Comparison of ENCODE assay signal across 30 cellular contexts in genomic region chr4:3416270-3416669, GRCh38. TPM values are rescaled to one million over a fixed set of nuclear protein-coding genes. Genes with fewer than 3 reads are reported as not detected.
DNase-seq lines count a peak whose midpoint lies in the region; ATAC-seq and TF ChIP-seq lines count a peak whose summit lies in the region.
"Had no signal": no experiment of that assay in that cellular context is flagged by ENCODE, and none has a peak within 500 bp of the region (broad histone marks: within the 10 kb centered on the region; RNA-seq: fewer than 3 reads in every experiment).

No MANE protein-coding gene starts in this region.

- no peak overlapping the region for H3K18ac ChIP-seq in trophoblast cell (ENCODE audit: low read length)

- no peak overlapping the region for H3K27ac ChIP-seq in trophoblast cell (ENCODE audit: low read depth, low read length)
- no peak overlapping the region for H3K27ac ChIP-seq in CD8-positive, alpha-beta T cell (ENCODE audit: low read depth, low read length)
- H3K27ac ChIP-seq: BLaER1 treated with 17β-estradiol and CSF1 and Interleukin-3, amounts not matched to agents 10 nM and 100 nM; breast epithelium; right atrium auricular region had no signal

- no peaks in the 10 kb centered on the region for H3K4me1 ChIP-seq in trophoblast cell (ENCODE audit: control insufficient read depth in 1 of 2, insufficient read depth in 2 of 2, low read length in 2 of 2)
- H3K4me1 ChIP-seq in CD8-positive, alpha-beta T cell (ENCODE audit: insufficient read depth, low read length) = no peaks in the 10 kb centered on the region
- H3K4me1 ChIP-seq: breast epithelium, right atrium auricular region had no signal

- DNase-seq in DMS79 (lab: John Stamatoyannopoulos, UW) (peak; percentile 27), NCI-H1048 (lab: John Stamatoyannopoulos, UW) (peak; percentile 8), WTC11 (ENCODE audit: low spot score) (no peak), trophoblast cell (peak; percentile 24 to 57), RKO (ENCODE audit: low spot score) (no peak)
- no peak for DNase-seq in CD8-positive, alpha-beta T cell
- DNase-seq: activated CD8-positive, alpha-beta memory T cell treated with anti-CD3 and anti-CD28 coated beads for 24 hours; activated T-cell treated with anti-CD3 and anti-CD28 coated beads for 4 hours; COR-L47; HCEC 1CT; hypothalamus; immature natural killer cell; Karpas-422; NCI-H1436 treated with DMSO at 0.1 percent for 48 hours; NCI-H2081 treated with DMSO at 0.1 percent for 48 hours; NCI-H345; SK-N-SH; stimulated activated CD4-positive, alpha-beta T cell treated with anti-CD3 and anti-CD28 coated beads, Interleukin-2, amount 100 ng/mL, for 24 hours; stimulated activated naive CD8-positive, alpha-beta T cell treated with anti-CD3 and anti-CD28 coated beads, Interleukin-15, Interleukin-2, amounts not matched to agents 100 U/mL and 50 U/mL, for 24 hours; T-helper 17 cell had no signal

- H3K4me3 Mint-ChIP-seq in WTC11 = no peak overlapping the region
- no peak overlapping the region for H3K4me3 Mint-ChIP-seq in CD8-positive, alpha-beta T cell
- H3K4me3 Mint-ChIP-seq: activated naive CD8-positive, alpha-beta T cell; immature natural killer cell; T-helper 17 cell had no signal

- H3K9me3 ChIP-seq in trophoblast cell (ENCODE audit: insufficient read depth, low read depth, low read length) = no peaks in the 10 kb centered on the region
- H3K9me3 ChIP-seq in CD8-positive, alpha-beta T cell (ENCODE audit: low read length) = no peaks in the 10 kb centered on the region
- H3K9me3 ChIP-seq: BLaER1 treated with 17β-estradiol and CSF1 and Interleukin-3, amounts not matched to agents 10 nM and 100 nM; breast epithelium; right atrium auricular region; SK-N-SH had no signal

- no peaks in the 10 kb centered on the region for H3K9me3 Mint-ChIP-seq in WTC11
- no peaks in the 10 kb centered on the region for H3K9me3 Mint-ChIP-seq in CD8-positive, alpha-beta T cell
- H3K9me3 Mint-ChIP-seq: immature natural killer cell had no signal

- H4K91ac ChIP-seq in trophoblast cell (ENCODE audit: low read depth, low read length) = no peak overlapping the region

- H4K8ac ChIP-seq in trophoblast cell (ENCODE audit: low read depth, low read length) = no peak overlapping the region

- no peak overlapping the region for H3K9ac ChIP-seq in trophoblast cell (ENCODE audit: low read length)
- H3K9ac ChIP-seq: SK-N-SH had no signal

- intact Hi-C loops in CD8-positive, alpha-beta T cell (cut with DNase I, micrococcal nuclease) = no loop called here

- H2AFZ ChIP-seq in trophoblast cell (ENCODE audit: insufficient read depth, low read length, poor library complexity) = no peak overlapping the region

- no peak overlapping the region for H2BK12ac ChIP-seq in trophoblast cell (ENCODE audit: low read length)

- no peak overlapping the region for H4K12ac ChIP-seq in trophoblast cell (ENCODE audit: low read depth, low read length)

- TF ChIP-seq CTCF in WTC11 (IDR thresholded peaks at IDR 0.05) = no peak
- no peak for TF ChIP-seq CTCF in CD8-positive, alpha-beta T cell (IDR thresholded peaks at IDR 0.05)

- H3K14ac ChIP-seq in trophoblast cell (ENCODE audit: low read length) = no peak overlapping the region

- H3K27ac Mint-ChIP-seq in WTC11 = peak overlapping the region; percentile 80
- H3K27ac Mint-ChIP-seq in CD8-positive, alpha-beta T cell = no peak overlapping the region
- H3K27ac Mint-ChIP-seq: activated naive CD8-positive, alpha-beta T cell; immature natural killer cell; T-helper 17 cell had no signal

- CTCF ChIA-PET in WTC11 (lab: Charles Lee) = interaction anchor here (1.5 kb wide), 1 partner anchor 65 kb away, joined by 4 read pairs; no protein-coding TSS in a partner anchor
- CTCF ChIA-PET in CD8-positive, alpha-beta T cell (lab: Charles Lee) = no interaction called here

- H3K4me3 ChIP-seq in trophoblast cell (ENCODE audit: low read depth, low read length) = no peak overlapping the region
- no peak overlapping the region for H3K4me3 ChIP-seq in CD8-positive, alpha-beta T cell (ENCODE audit: low read depth, low read length)
- H3K4me3 ChIP-seq: BLaER1 treated with 17β-estradiol and CSF1 and Interleukin-3, amounts not matched to agents 10 nM and 100 nM; breast epithelium; right atrium auricular region had no signal

- peaks cover 4 to 16% of the 10 kb centered on the region in 2 experiments for H3K36me3 ChIP-seq in trophoblast cell (ENCODE audit: control insufficient read depth in 1 of 2, insufficient read depth in 2 of 2, low read length in 2 of 2)
- no peaks in the 10 kb centered on the region for H3K36me3 ChIP-seq in CD8-positive, alpha-beta T cell (ENCODE audit: insufficient read depth, low read length)
- H3K36me3 ChIP-seq: breast epithelium had no signal

- no peaks in the 10 kb centered on the region for H3K79me1 ChIP-seq in trophoblast cell (ENCODE audit: low read length)

- POLR2A ChIA-PET in WTC11 (lab: Charles Lee) = no interaction called here
- POLR2A ChIA-PET in CD8-positive, alpha-beta T cell (lab: Charles Lee) = no interaction called here

- no peaks in the 10 kb centered on the region for H3K79me2 ChIP-seq in trophoblast cell (ENCODE audit: control insufficient read depth, insufficient read depth, low read length, poor library complexity)

- no peak overlapping the region for H2BK120ac ChIP-seq in trophoblast cell (ENCODE audit: insufficient read depth, low read length, poor library complexity)

- H3K4me2 ChIP-seq in trophoblast cell (ENCODE audit: low read length) = no peak overlapping the region
- H3K4me2 ChIP-seq: SK-N-SH had no signal

- WGBS in trophoblast cell (ENCODE audit: extremely low coverage, insufficient coverage, insufficient read length) = no CpG with 5 or more reads among the region's 18 CpGs

- H2AK5ac ChIP-seq in trophoblast cell (ENCODE audit: low read length) = no peak overlapping the region

- H3K36me3 Mint-ChIP-seq in WTC11 = no peaks in the 10 kb centered on the region
- H3K36me3 Mint-ChIP-seq in CD8-positive, alpha-beta T cell = peaks cover 5% of the 10 kb centered on the region

- no peak overlapping the region for H3K4ac ChIP-seq in trophoblast cell (ENCODE audit: low read depth, low read length)

- no peaks in the 10 kb centered on the region for H3K27me3 ChIP-seq in trophoblast cell (ENCODE audit: insufficient read depth, low read length)
- no peaks in the 10 kb centered on the region for H3K27me3 ChIP-seq in CD8-positive, alpha-beta T cell (ENCODE audit: insufficient read depth, low read length)
- H3K27me3 ChIP-seq: breast epithelium, right atrium auricular region had no signal

- no peak overlapping the region for H3K23ac ChIP-seq in trophoblast cell (ENCODE audit: low read length)

- H3K27me3 Mint-ChIP-seq in WTC11 (ENCODE audit: low read depth) = no peaks in the 10 kb centered on the region
- no peaks in the 10 kb centered on the region for H3K27me3 Mint-ChIP-seq in CD8-positive, alpha-beta T cell (ENCODE audit: low read depth)
- H3K27me3 Mint-ChIP-seq: activated naive CD8-positive, alpha-beta T cell; T-helper 17 cell had no signal

- H3K4me1 Mint-ChIP-seq in WTC11 = no peaks in the 10 kb centered on the region
- no peaks in the 10 kb centered on the region for H3K4me1 Mint-ChIP-seq in CD8-positive, alpha-beta T cell (ENCODE audit: low read depth)
- H3K4me1 Mint-ChIP-seq: T-helper 17 cell had no signal

- no peak overlapping the region for H2BK5ac ChIP-seq in trophoblast cell (ENCODE audit: low read depth, low read length, poor library complexity)

- no peak for ATAC-seq in WTC11
- no peak for ATAC-seq in CD8-positive, alpha-beta T cell
- no peak for ATAC-seq in HG03039 (IDR thresholded peaks at IDR 0.05; ENCODE audit: unreplicated experiment)
- ATAC-seq: HepG2; left cardiac atrium; stimulated activated naive CD8-positive, alpha-beta T cell treated with anti-CD3 and anti-CD28 coated beads, Interleukin-15, Interleukin-2, amounts not matched to agents 100 U/mL and 50 U/mL, for 24 hours; T-helper 17 cell had no signal

TF ChIP-seq in WTC11, 78 proteins besides CTCF, POLR2A, EP300 and RAD21 (continues in another document):
- TF ChIP-seq ZNF532 (CRISPR knock-in tag; IDR thresholded peaks at IDR 0.05; ENCODE audit: borderline replicate concordance) (no peak), NR2C2 (CRISPR knock-in tag; IDR thresholded peaks at IDR 0.05) (no peak), NR3C1 (CRISPR knock-in tag; conservative IDR thresholded peaks at IDR 0.05; ENCODE audit: low read depth) (no peak), SP1 (CRISPR knock-in tag; conservative IDR thresholded peaks at IDR 0.05) (no peak), NR1H2 (CRISPR knock-in tag; IDR thresholded peaks at IDR 0.05) (no peak)

RNA-seq across cellular contexts. Expression of gene HGFAC, which starts 25.5 kb away (rescaled TPM):
- total RNA-seq in WTC11 (2021) = 0.20 to 0.76 TPM (median 0.48 TPM) in 3 replicates
- polyA plus RNA-seq in trophoblast cell (2013) = 0.40 and 0.51 TPM in 2 replicates
- not detected for total RNA-seq in CD8-positive, alpha-beta T cell
- total RNA-seq: G401, right atrium auricular region, RPMI7951, T-helper 17 cell had no signal
- polyA plus RNA-seq: AG04450, immature natural killer cell had no signal

RNA-seq across cellular contexts. Expression of gene DOK7, which starts 46.8 kb away (rescaled TPM):
- 0.22 to 0.46 TPM (median 0.44 TPM) in 3 replicates for total RNA-seq in WTC11 (2021)
- 0.33 and 0.49 TPM in 2 replicates for polyA plus RNA-seq in trophoblast cell (2013)
- not detected for total RNA-seq in CD8-positive, alpha-beta T cell
- total RNA-seq: G401, RPMI7951, T-helper 17 cell had no signal
- polyA plus RNA-seq: AG04450, SK-N-SH had no signal

Comparison
In these comparisons a context has a peak if more than half of its experiments do, and no peak if none do; other contexts are left out.
1. DNase-seq: peak in DMS79 (single experiment), NCI-H1048 (single experiment) and trophoblast cell (2 of 2); none in WTC11 (single experiment), CD8-positive, alpha-beta T cell (0 of 7) and RKO (single experiment).